18 cellular contexts compared by ENCODE assay signal in genomic region chr7:75656740-75657139, GRCh38.
"Had no signal": no experiment of that assay in that cellular context is flagged by ENCODE, and none has a peak within 500 bp of the region (broad histone marks: within the 10 kb centered on the region; RNA-seq: fewer than 3 reads in every experiment).

No MANE protein-coding gene starts in this region.

- DNase-seq: activated B cell treated with CpG ODN at 0.5 μM for 24 hours; activated CD4-positive, alpha-beta T cell treated with anti-CD3 and anti-CD28 coated beads, Interleukin-2, amount 50 U/mL, for 1 hour; activated CD8-positive, alpha-beta T cell treated with anti-CD3 and anti-CD28 coated beads for 36 hours; activated gamma-delta T cell treated with Interleukin-2 at 50 U/mL for 16 hours; activated naive CD4-positive, alpha-beta T cell treated with anti-CD3 and anti-CD28 coated beads, Interleukin-2, amount 50 U/mL, for 16 hours; activated T-cell treated with anti-CD3 and anti-CD28 coated beads, Interleukin-2, amount 50 U/mL, for 4 hours; amniotic stem cell; cortex of kidney; midbrain; naive thymus-derived CD4-positive, alpha-beta T cell; psoas muscle; stimulated activated CD4-positive, alpha-beta T cell treated with anti-CD3 and anti-CD28 coated beads, Interleukin-15, amount 100 ng/mL, for 24 hours; stimulated activated CD4-positive, alpha-beta T cell treated with anti-CD3 and anti-CD28 coated beads, Interleukin-2, amount 100 ng/mL, for 24 hours; stimulated activated naive CD4-positive, alpha-beta T cell; T-helper 1 cell; transverse colon had no signal

- H3K27me3 ChIP-seq: suprapubic skin, transverse colon had no signal

- H3K27ac ChIP-seq: parathyroid adenoma, psoas muscle, suprapubic skin, transverse colon had no signal

- H3K4me1 ChIP-seq: parathyroid adenoma, psoas muscle, suprapubic skin, transverse colon had no signal

- H3K9me3 ChIP-seq: psoas muscle, suprapubic skin, transverse colon had no signal

- H3K4me3 ChIP-seq: psoas muscle, suprapubic skin, transverse colon had no signal

- H3K36me3 ChIP-seq: transverse colon had no signal
